ENCODE assay signal across 19 cellular contexts in genomic region chr11:19237381-19237780, GRCh38. TPM values are rescaled to one million over a fixed set of nuclear protein-coding genes. Genes with fewer than 3 reads are reported as not detected.
"Had no signal": no experiment of that assay in that cellular context is flagged by ENCODE, and none has a peak within 500 bp of the region (broad histone marks: within the 10 kb centered on the region; RNA-seq: fewer than 3 reads in every experiment).

No MANE protein-coding gene starts in this region.

- H3K9me3 Mint-ChIP-seq: activated CD8-positive, alpha-beta T cell treated with anti-CD3 and anti-CD28 coated beads for 36 hours; activated naive CD4-positive, alpha-beta T cell treated with anti-CD3 and anti-CD28 coated beads, Interleukin-2, amount 50 U/mL, for 24 hours; T-cell had no signal

- H3K4me3 ChIP-seq: breast epithelium, K562, SK-N-MC had no signal

- DNase-seq: activated CD4-positive, CD25-positive, alpha-beta regulatory T cell; activated CD8-positive, alpha-beta memory T cell treated with anti-CD3 and anti-CD28 coated beads, Interleukin-2, amount 50 U/mL, for 48 hours; activated CD8-positive, alpha-beta T cell treated with anti-CD3 and anti-CD28 coated beads for 36 hours; activated T-cell treated with anti-CD3 and anti-CD28 coated beads, Interleukin-2, amount 50 U/mL, for 1 hour; aorta; central memory CD4-positive, alpha-beta T cell; Karpas-422; NCI-H1436 treated with DMSO at 0.1 percent for 48 hours; NCI-H187; NCI-H2081; NCI-H510A treated with DMSO at 0.1 percent for 48 hours; SIG-M5; T-cell; T-helper 2 cell had no signal

- H3K4me3 Mint-ChIP-seq: activated CD8-positive, alpha-beta T cell treated with anti-CD3 and anti-CD28 coated beads for 36 hours; activated naive CD4-positive, alpha-beta T cell treated with anti-CD3 and anti-CD28 coated beads, Interleukin-2, amount 50 U/mL, for 24 hours; T-cell had no signal

- H3K36me3 ChIP-seq: breast epithelium had no signal

- H3K27ac Mint-ChIP-seq: activated CD8-positive, alpha-beta T cell treated with anti-CD3 and anti-CD28 coated beads for 36 hours; activated naive CD4-positive, alpha-beta T cell treated with anti-CD3 and anti-CD28 coated beads, Interleukin-2, amount 50 U/mL, for 24 hours; T-cell had no signal

- ATAC-seq: activated CD8-positive, alpha-beta T cell treated with anti-CD3 and anti-CD28 coated beads for 36 hours; K562; T-cell had no signal

- H3K36me3 Mint-ChIP-seq: activated naive CD4-positive, alpha-beta T cell treated with anti-CD3 and anti-CD28 coated beads, Interleukin-2, amount 50 U/mL, for 24 hours; T-cell had no signal

- H3K27ac ChIP-seq: breast epithelium, SK-N-MC, VCaP had no signal

- H3K9me3 ChIP-seq: breast epithelium had no signal

RNA-seq across cellular contexts. Expression of gene CSRP3, which starts 35.6 kb away (rescaled TPM):
- total RNA-seq: activated CD8-positive, alpha-beta T cell treated with anti-CD3 and anti-CD28 coated beads for 36 hours; aorta; breast epithelium; T-cell had no signal
